In genomic region chr15:85710340-85710842, GRCh38 we compare ENCODE assay signal across 9 cellular contexts.
DNase-seq lines count a peak whose midpoint lies in the region; ATAC-seq and TF ChIP-seq lines count a peak whose summit lies in the region.
"Had no signal": no experiment of that assay in that cellular context is flagged by ENCODE, and none has a peak within 500 bp of the region (broad histone marks: within the 10 kb centered on the region; RNA-seq: fewer than 3 reads in every experiment).

No MANE protein-coding gene starts in this region.

- DNase-seq in cardiac muscle cell (ENCODE audit: low read depth in 1 of 2, low spot score in 1 of 2), result no peak
- DNase-seq in left cardiac atrium, result no peak
- DNase-seq in stimulated activated naive CD8-positive, alpha-beta T cell treated with anti-CD3 and anti-CD28 coated beads, Interleukin-15, Interleukin-2, amounts not matched to agents 100 U/mL and 50 U/mL, for 24 hours, result peak; percentile 27
- no peak for DNase-seq in DMS53 (lab: John Stamatoyannopoulos, UW)
- no peak for DNase-seq in Peyer's patch
- no peak for DNase-seq in activated gamma-delta T cell (lab: John Stamatoyannopoulos, UW)

- H3K4me1 ChIP-seq in cardiac muscle cell (ENCODE audit: low read depth) (peaks cover 46% of the 10 kb centered on the region), Peyer's patch (peaks cover 3 to 23% (median 22%) of the 10 kb centered on the region in 4 donors)

- no peak overlapping the region for H3K4me3 ChIP-seq in cardiac muscle cell
- no peak overlapping the region for H3K4me3 ChIP-seq in Peyer's patch
- H3K4me3 ChIP-seq: SJSA1 had no signal

- peak overlapping the region; percentile 61 for H3K27ac ChIP-seq in cardiac muscle cell
- peak overlapping the region in 1 of 4 donors; percentile 14 for H3K27ac ChIP-seq in Peyer's patch
- H3K27ac ChIP-seq: SJSA1 had no signal

- H3K27me3 ChIP-seq in cardiac muscle cell (no peaks in the 10 kb centered on the region), Peyer's patch (no peaks in the 10 kb centered on the region)
- H3K27me3 ChIP-seq: SJSA1 had no signal

- TF ChIP-seq CTCF in cardiac muscle cell (IDR thresholded peaks at IDR 0.05; ENCODE audit: low read depth, low read length) (no peak), Peyer's patch (IDR thresholded peaks at IDR 0.05) (no peak)

- intact Hi-C loops in left cardiac atrium (cut with DNase I), result no loop called here

- H3K9me3 ChIP-seq in cardiac muscle cell (ENCODE audit: low read depth), result no peaks in the 10 kb centered on the region
- H3K9me3 ChIP-seq in Peyer's patch, result no peaks in the 10 kb centered on the region
- H3K9me3 ChIP-seq: SJSA1 had no signal

- H3K36me3 ChIP-seq in cardiac muscle cell, result peaks cover 5% of the 10 kb centered on the region
- peaks cover 0 to 77% (median 0%) of the 10 kb centered on the region in 3 donors for H3K36me3 ChIP-seq in Peyer's patch

- TF ChIP-seq POLR2A in Peyer's patch (IDR thresholded peaks at IDR 0.05), result no peak

- ATAC-seq in left cardiac atrium (no peak), GM21723 (IDR thresholded peaks at IDR 0.05; ENCODE audit: unreplicated experiment) (peak; percentile 39), HG03571 (IDR thresholded peaks at IDR 0.05; ENCODE audit: unreplicated experiment) (peak; percentile 58)
- peak; percentile 67 for ATAC-seq in stimulated activated naive CD8-positive, alpha-beta T cell treated with anti-CD3 and anti-CD28 coated beads, Interleukin-15, Interleukin-2, amounts not matched to agents 100 U/mL and 50 U/mL, for 24 hours

Comparison
In these comparisons a context has a peak if more than half of its experiments do, and no peak if none do; other contexts are left out.
1. ATAC-seq: peak in GM21723 (single experiment), HG03571 (single experiment) and stimulated activated naive CD8-positive, alpha-beta T cell treated with anti-CD3 and anti-CD28 coated beads, Interleukin-15, Interleukin-2, amounts not matched to agents 100 U/mL and 50 U/mL, for 24 hours (single experiment); none in left cardiac atrium (0 of 2).